31 cellular contexts compared by ENCODE assay signal in the genomic region with DNA sequence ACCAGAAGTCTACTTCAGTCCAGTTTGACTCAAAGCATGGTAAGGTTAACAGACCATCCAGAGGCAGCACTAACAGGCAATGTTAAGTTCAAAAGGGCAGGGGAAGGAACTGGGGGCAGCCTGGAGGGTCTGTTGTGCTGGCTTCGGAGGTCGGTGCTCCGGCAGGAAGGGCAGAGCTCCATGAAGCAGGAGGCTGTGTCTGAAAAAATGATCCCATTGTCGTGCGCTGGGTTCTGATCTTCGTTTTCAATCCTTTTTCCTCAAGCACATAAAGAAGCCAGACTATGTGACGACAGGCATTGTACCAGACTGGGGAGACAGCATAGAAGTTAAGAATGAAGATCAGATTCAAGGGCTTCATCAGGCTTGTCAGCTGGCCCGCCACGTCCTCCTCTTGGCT. TPM values are rescaled to one million over a fixed set of nuclear protein-coding genes. Genes with fewer than 3 reads are reported as not detected.
"Had no signal": no experiment of that assay in that cellular context is flagged by ENCODE, and none has a peak within 500 bp of the region (broad histone marks: within the 10 kb centered on the region; RNA-seq: fewer than 3 reads in every experiment).

No MANE protein-coding gene starts in this region.

- H3K9me3 Mint-ChIP-seq: activated B cell treated with CpG ODN at 0.5 μM for 24 hours; activated CD4-positive, alpha-beta memory T cell treated with anti-CD3 and anti-CD28 coated beads for 36 hours; activated naive CD4-positive, alpha-beta T cell treated with anti-CD3 and anti-CD28 coated beads, Interleukin-2, amount 10 ng/mL, durations not matched to agents 7 days and 5 days; activated naive CD8-positive, alpha-beta T cell treated with anti-CD3 and anti-CD28 coated beads, Interleukin-2, amount 10 ng/mL, durations not matched to agents 7 days and 5 days; activated T-cell treated with anti-CD3 and anti-CD28 coated beads, Interleukin-2, amount 50 U/mL, for 4 hours; activated T-helper 1 cell treated with anti-CD3 and anti-CD28 coated beads, Interleukin-12 subunit alpha, Interleukin-12 subunit beta, Interleukin-2, Interleukin-4 antibody, amounts not matched to agents 30 ng/mL and 10 ng/mL and 1 ng/mL, durations not matched to agents 14 hours and 24 hours and 36 hours; IgD-negative memory B cell; T-helper 1 cell treated with Interleukin-12 subunit alpha and Interleukin-12 subunit beta and Interleukin-4 antibody, amounts not matched to agents 30 μg/mL and 1 μg/mL, for 36 hours; T-helper 2 cell treated with Interferon-gamma antibody and Interleukin-4, amounts not matched to agents 5 μg/mL and 100 μg/mL, for 36 hours had no signal

- H3K4me1 ChIP-seq: ascending aorta, SJCRH30 had no signal

- H3K36me3 ChIP-seq: ascending aorta, SJCRH30 had no signal

- H3K27ac Mint-ChIP-seq: activated B cell treated with CpG ODN at 0.5 μM for 24 hours; activated CD4-positive, alpha-beta memory T cell treated with anti-CD3 and anti-CD28 coated beads for 36 hours; activated naive CD4-positive, alpha-beta T cell treated with anti-CD3 and anti-CD28 coated beads, Interleukin-2, amount 10 ng/mL, durations not matched to agents 7 days and 5 days; activated naive CD8-positive, alpha-beta T cell treated with anti-CD3 and anti-CD28 coated beads, Interleukin-2, amount 10 ng/mL, durations not matched to agents 7 days and 5 days; activated T-helper 1 cell treated with anti-CD3 and anti-CD28 coated beads, Interleukin-12 subunit alpha, Interleukin-12 subunit beta, Interleukin-2, Interleukin-4 antibody, amounts not matched to agents 30 ng/mL and 10 ng/mL and 1 ng/mL, durations not matched to agents 14 hours and 24 hours and 36 hours; IgD-negative memory B cell; T-helper 1 cell treated with Interleukin-12 subunit alpha and Interleukin-12 subunit beta and Interleukin-4 antibody, amounts not matched to agents 30 μg/mL and 1 μg/mL, for 36 hours; T-helper 2 cell treated with Interferon-gamma antibody and Interleukin-4, amounts not matched to agents 5 μg/mL and 100 μg/mL, for 36 hours had no signal

- H3K27ac ChIP-seq: ascending aorta, SJCRH30, SK-N-MC, VCaP had no signal

- H3K36me3 Mint-ChIP-seq: activated naive CD4-positive, alpha-beta T cell treated with anti-CD3 and anti-CD28 coated beads, Interleukin-2, amount 10 ng/mL, durations not matched to agents 7 days and 5 days; activated naive CD8-positive, alpha-beta T cell treated with anti-CD3 and anti-CD28 coated beads, Interleukin-2, amount 10 ng/mL, durations not matched to agents 7 days and 5 days had no signal

- H3K4me3 Mint-ChIP-seq: activated B cell treated with CpG ODN at 0.5 μM for 24 hours; activated CD4-positive, alpha-beta memory T cell treated with anti-CD3 and anti-CD28 coated beads for 36 hours; activated naive CD4-positive, alpha-beta T cell treated with anti-CD3 and anti-CD28 coated beads, Interleukin-2, amount 10 ng/mL, durations not matched to agents 7 days and 5 days; activated naive CD8-positive, alpha-beta T cell treated with anti-CD3 and anti-CD28 coated beads, Interleukin-2, amount 10 ng/mL, durations not matched to agents 7 days and 5 days; activated T-cell treated with anti-CD3 and anti-CD28 coated beads, Interleukin-2, amount 50 U/mL, for 4 hours; activated T-helper 1 cell treated with anti-CD3 and anti-CD28 coated beads, Interleukin-12 subunit alpha, Interleukin-12 subunit beta, Interleukin-2, Interleukin-4 antibody, amounts not matched to agents 30 ng/mL and 10 ng/mL and 1 ng/mL, durations not matched to agents 14 hours and 24 hours and 36 hours; IgD-negative memory B cell; T-helper 1 cell treated with Interleukin-12 subunit alpha and Interleukin-12 subunit beta and Interleukin-4 antibody, amounts not matched to agents 30 μg/mL and 1 μg/mL, for 36 hours; T-helper 2 cell treated with Interferon-gamma antibody and Interleukin-4, amounts not matched to agents 5 μg/mL and 100 μg/mL, for 36 hours had no signal

- H3K9me3 ChIP-seq: ascending aorta, SJCRH30 had no signal

- H3K4me3 ChIP-seq: ascending aorta, SJCRH30, SK-N-MC had no signal

- H3K4me1 Mint-ChIP-seq: activated B cell treated with CpG ODN at 0.5 μM for 24 hours, IgD-negative memory B cell had no signal

- H3K27me3 ChIP-seq: ascending aorta, SJCRH30 had no signal

- DNase-seq: activated B cell treated with CpG ODN at 0.5 μM for 24 hours; activated CD4-positive, alpha-beta memory T cell treated with anti-CD3 and anti-CD28 coated beads for 36 hours; activated CD4-positive, alpha-beta T cell treated with anti-CD3 and anti-CD28 coated beads for 4 hours; activated CD4-positive, alpha-beta T cell treated with anti-CD3 and anti-CD28 coated beads, Interleukin-2, amount 50 U/mL, for 1 hour; activated CD4-positive, CD25-positive, alpha-beta regulatory T cell treated with anti-CD3 and anti-CD28 coated beads, Interleukin-2, amount 50 U/mL, for 72 hours; activated CD8-positive, alpha-beta memory T cell treated with anti-CD3 and anti-CD28 coated beads, Interleukin-2, amount 50 U/mL, for 4 hours; activated effector memory CD4-positive, alpha-beta T cell treated with Interleukin-2 at 50 U/mL for 16 hours; activated naive CD4-positive, alpha-beta T cell treated with anti-CD3 and anti-CD28 coated beads, Interleukin-2, amount 10 ng/mL, durations not matched to agents 7 days and 5 days; activated naive CD8-positive, alpha-beta T cell treated with anti-CD3 and anti-CD28 coated beads, Interleukin-2, amount 10 ng/mL, durations not matched to agents 7 days and 5 days; activated T-cell treated with anti-CD3 and anti-CD28 coated beads for 4 hours; activated T-cell treated with anti-CD3 and anti-CD28 coated beads, Interleukin-2, amount 50 U/mL, for 4 hours; amygdala; cerebellar nuclear complex; KG1; NCI-H1105 treated with DMSO at 0.1 percent for 48 hours; NCI-H1436; NCI-H1694; NCI-H1930; NCI-H2081 treated with DMSO at 0.1 percent for 48 hours; NCI-H345; NCI-H524 treated with DMSO at 0.1 percent for 48 hours; SHP77; SJCRH30 had no signal

- H3K27me3 Mint-ChIP-seq: activated B cell treated with CpG ODN at 0.5 μM for 24 hours; activated CD4-positive, alpha-beta memory T cell treated with anti-CD3 and anti-CD28 coated beads for 36 hours; activated naive CD4-positive, alpha-beta T cell treated with anti-CD3 and anti-CD28 coated beads, Interleukin-2, amount 10 ng/mL, durations not matched to agents 7 days and 5 days; activated naive CD8-positive, alpha-beta T cell treated with anti-CD3 and anti-CD28 coated beads, Interleukin-2, amount 10 ng/mL, durations not matched to agents 7 days and 5 days; IgD-negative memory B cell had no signal

RNA-seq across cellular contexts. Expression of a gene that starts 21.9 kb away (rescaled TPM):
- total RNA-seq: activated B cell treated with CpG ODN at 0.5 μM for 24 hours; activated CD4-positive, alpha-beta memory T cell treated with anti-CD3 and anti-CD28 coated beads for 36 hours; activated naive CD8-positive, alpha-beta T cell treated with anti-CD3 and anti-CD28 coated beads, Interleukin-2, amount 10 ng/mL, durations not matched to agents 7 days and 5 days; activated T-cell treated with anti-CD3 and anti-CD28 coated beads, Interleukin-2, amount 50 U/mL, for 4 hours; activated T-helper 1 cell treated with anti-CD3 and anti-CD28 coated beads, Interleukin-12 subunit alpha, Interleukin-12 subunit beta, Interleukin-2, Interleukin-4 antibody, amounts not matched to agents 30 ng/mL and 10 ng/mL and 1 ng/mL, durations not matched to agents 14 hours and 24 hours and 36 hours; ascending aorta; cardiac septum had no signal

RNA-seq across cellular contexts. Expression of a gene that starts 39.3 kb away (rescaled TPM):
- total RNA-seq: activated CD4-positive, alpha-beta memory T cell treated with anti-CD3 and anti-CD28 coated beads for 36 hours; activated naive CD8-positive, alpha-beta T cell treated with anti-CD3 and anti-CD28 coated beads, Interleukin-2, amount 10 ng/mL, durations not matched to agents 7 days and 5 days; activated T-cell treated with anti-CD3 and anti-CD28 coated beads, Interleukin-2, amount 50 U/mL, for 4 hours; activated T-helper 1 cell treated with anti-CD3 and anti-CD28 coated beads, Interleukin-12 subunit alpha, Interleukin-12 subunit beta, Interleukin-2, Interleukin-4 antibody, amounts not matched to agents 30 ng/mL and 10 ng/mL and 1 ng/mL, durations not matched to agents 14 hours and 24 hours and 36 hours; ascending aorta; cardiac septum had no signal
